Comparison of ENCODE assay signal across 12 cellular contexts in genomic region chr3:72679540-72680198, GRCh38.
DNase-seq lines count a peak whose midpoint lies in the region; ATAC-seq and TF ChIP-seq lines count a peak whose summit lies in the region.
"Had no signal": no experiment of that assay in that cellular context is flagged by ENCODE, and none has a peak within 500 bp of the region (broad histone marks: within the 10 kb centered on the region; RNA-seq: fewer than 3 reads in every experiment).

No MANE protein-coding gene starts in this region.

- ATAC-seq in GM18498 (IDR thresholded peaks at IDR 0.05; ENCODE audit: unreplicated experiment): no peak
- no peak for ATAC-seq in CD8-positive, alpha-beta T cell
- ATAC-seq: naive thymus-derived CD4-positive, alpha-beta T cell; WTC11 had no signal

- intact Hi-C loops in CD8-positive, alpha-beta T cell (cut with DNase I, micrococcal nuclease): no loop called here

- CTCF ChIA-PET in CD8-positive, alpha-beta T cell (lab: Charles Lee): no interaction called here

- no peaks in the 10 kb centered on the region for H3K27me3 ChIP-seq in CD8-positive, alpha-beta T cell (ENCODE audit: insufficient read depth, low read length)

- no peak overlapping the region for H3K4me3 ChIP-seq in CD8-positive, alpha-beta T cell (ENCODE audit: low read depth, low read length)

- H3K36me3 ChIP-seq in CD8-positive, alpha-beta T cell (ENCODE audit: insufficient read depth, low read length): no peaks in the 10 kb centered on the region

- no peak overlapping the region for H3K27ac Mint-ChIP-seq in CD8-positive, alpha-beta T cell
- H3K27ac Mint-ChIP-seq: WTC11 had no signal

- POLR2A ChIA-PET in CD8-positive, alpha-beta T cell (lab: Charles Lee): no interaction called here

- no peak overlapping the region for H3K4me3 Mint-ChIP-seq in CD8-positive, alpha-beta T cell
- H3K4me3 Mint-ChIP-seq: naive thymus-derived CD4-positive, alpha-beta T cell; WTC11 had no signal

- TF ChIP-seq CTCF in CD8-positive, alpha-beta T cell (IDR thresholded peaks at IDR 0.05): no peak

- peak overlapping the region; percentile 86 for H3K27ac ChIP-seq in cingulate gyrus (ENCODE audit: low read depth, low read length)
- H3K27ac ChIP-seq in CD8-positive, alpha-beta T cell (ENCODE audit: low read depth, low read length): no peak overlapping the region

- peak; percentile 21 for DNase-seq in NCI-H510A treated with DMSO at 0.1 percent for 48 hours (lab: John Stamatoyannopoulos, UW)
- DNase-seq in NCI-H510A (lab: John Stamatoyannopoulos, UW): no peak
- DNase-seq in NCI-H2196 treated with DMSO at 0.1 percent for 48 hours (lab: John Stamatoyannopoulos, UW; ENCODE audit: unreplicated experiment): peak; percentile 47
- DNase-seq in stromal cell of bone marrow (ENCODE audit: low read depth): peak; percentile 49
- no peak for DNase-seq in central memory CD4-positive, alpha-beta T cell
- DNase-seq in CD8-positive, alpha-beta T cell: no peak
- DNase-seq: effector CD4-positive, alpha-beta T cell; IMR-90; naive thymus-derived CD4-positive, alpha-beta T cell had no signal

- no peaks in the 10 kb centered on the region for H3K36me3 Mint-ChIP-seq in CD8-positive, alpha-beta T cell
- H3K36me3 Mint-ChIP-seq: WTC11 had no signal

- H3K9me3 Mint-ChIP-seq in CD8-positive, alpha-beta T cell: no peaks in the 10 kb centered on the region

- no peaks in the 10 kb centered on the region for H3K27me3 Mint-ChIP-seq in CD8-positive, alpha-beta T cell (ENCODE audit: low read depth)

- H3K4me1 ChIP-seq in CD8-positive, alpha-beta T cell (ENCODE audit: insufficient read depth, low read length): no peaks in the 10 kb centered on the region

- no peaks in the 10 kb centered on the region for H3K4me1 Mint-ChIP-seq in CD8-positive, alpha-beta T cell (ENCODE audit: low read depth)

- no peaks in the 10 kb centered on the region for H3K9me3 ChIP-seq in CD8-positive, alpha-beta T cell (ENCODE audit: low read length)

Comparison
In these comparisons a context has a peak if more than half of its experiments do, and no peak if none do; other contexts are left out.
1. DNase-seq: peak in NCI-H510A treated with DMSO at 0.1 percent for 48 hours (single experiment), NCI-H2196 treated with DMSO at 0.1 percent for 48 hours (single experiment) and stromal cell of bone marrow (single experiment); none in NCI-H510A (single experiment), central memory CD4-positive, alpha-beta T cell (single experiment) and CD8-positive, alpha-beta T cell (0 of 7).